1 cellular context compared by ENCODE assay signal in genomic region chr7:127675716-127676115, GRCh38.
TF ChIP-seq lines count a peak whose summit lies in the region.

No MANE protein-coding gene starts in this region.

TF ChIP-seq in WTC11, 78 proteins besides CTCF, POLR2A, EP300 and RAD21 (continued from another document):
- TF ChIP-seq ARID4B (CRISPR knock-in tag; IDR thresholded peaks at IDR 0.05; ENCODE audit: borderline replicate concordance), result no peak
- no peak for TF ChIP-seq ATF2 (CRISPR knock-in tag; IDR thresholded peaks at IDR 0.05; ENCODE audit: borderline replicate concordance, low read depth)
- no peak for TF ChIP-seq NFATC4 (CRISPR knock-in tag; IDR thresholded peaks at IDR 0.05)
- no peak for TF ChIP-seq ZNF425 (CRISPR knock-in tag; conservative IDR thresholded peaks at IDR 0.05)
- no peak for TF ChIP-seq STAT6 (CRISPR knock-in tag; conservative IDR thresholded peaks at IDR 0.05; ENCODE audit: low read depth)
TF ChIP-seq in WTC11: peak in this region for 0.
